ENCODE assay signal across 12 cellular contexts in the genomic region with DNA sequence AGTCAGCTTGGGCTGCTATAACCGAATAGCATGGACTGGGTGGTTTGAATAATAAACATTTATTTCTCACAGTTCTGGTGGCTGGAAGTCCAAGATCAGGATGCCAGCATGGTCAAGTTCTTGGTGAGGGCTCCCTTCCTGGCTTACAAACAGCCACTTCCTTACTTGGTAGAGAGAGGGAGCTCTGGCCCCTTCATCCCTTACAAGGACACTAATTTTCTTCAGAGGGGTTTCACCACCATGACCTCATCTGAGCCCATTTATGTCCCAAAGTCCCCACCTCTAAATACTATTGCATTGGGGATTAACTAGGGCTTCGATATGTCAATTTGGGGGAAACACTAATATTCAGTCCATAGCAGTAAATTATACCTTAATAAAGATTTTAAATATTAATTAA.
DNase-seq lines count a peak whose midpoint lies in the region; ATAC-seq and TF ChIP-seq lines count a peak whose summit lies in the region.
"Had no signal": no experiment of that assay in that cellular context is flagged by ENCODE, and none has a peak within 500 bp of the region (broad histone marks: within the 10 kb centered on the region; RNA-seq: fewer than 3 reads in every experiment).

No MANE protein-coding gene starts in this region.

- CTCF ChIA-PET in GM10248 (lab: Yijun Ruan, JAX) (interaction anchor here (0.9 to 3.0 kb wide), 17 partner anchors 9 to 813 kb away, joined by 3 to 12 read pairs (median 4); no protein-coding TSS in a partner anchor), IMR-90 (lab: Yijun Ruan, JAX) (interaction anchor here (1.0 to 1.4 kb wide), 2 partner anchors 13 to 34 kb away, joined by 3 read pairs; no protein-coding TSS in a partner anchor)
- CTCF ChIA-PET in activated CD4-positive, alpha-beta memory T cell treated with anti-CD3 and anti-CD28 coated beads for 36 hours (lab: Charles Lee): interaction anchor here (1.4 kb wide), 1 partner anchor 12 kb away, joined by 3 read pairs; no protein-coding TSS in a partner anchor

- no peak overlapping the region for H3K14ac ChIP-seq in IMR-90 (replicated peaks; ENCODE audit: low read depth, low read length)

- no peaks in the 10 kb centered on the region for H3K4me1 Mint-ChIP-seq in activated CD4-positive, alpha-beta memory T cell treated with anti-CD3 and anti-CD28 coated beads for 36 hours (ENCODE audit: low read depth)

- H3K18ac ChIP-seq in IMR-90 (ENCODE audit: low read depth, low read length): no peak overlapping the region

- no peak overlapping the region for H3K4me2 ChIP-seq in IMR-90 (ENCODE audit: low read depth, low read length)

- BruUV-seq in IMR-90 (replicated peaks; lab: Mats Ljungman, UMichigan): no TSS peak

- no peak overlapping the region for H2AK9ac ChIP-seq in IMR-90 (replicated peaks; ENCODE audit: low read depth, low read length, poor library complexity)

- no peaks in the 10 kb centered on the region for H3K36me3 Mint-ChIP-seq in activated CD4-positive, alpha-beta memory T cell treated with anti-CD3 and anti-CD28 coated beads for 36 hours

- in situ Hi-C loops in IMR-90 (cut with MboI; ENCODE audit: low sequenced_read_pairs): no loop called here

- no peaks in the 10 kb centered on the region for H3K79me1 ChIP-seq in IMR-90 (ENCODE audit: low read depth in 1 of 2, low read length in 2 of 2)

- no peak overlapping the region for H3K27ac Mint-ChIP-seq in activated CD4-positive, alpha-beta memory T cell treated with anti-CD3 and anti-CD28 coated beads for 36 hours
- H3K27ac Mint-ChIP-seq: IgD-negative memory B cell; T-helper 2 cell treated with Interferon-gamma antibody and Interleukin-4, amounts not matched to agents 5 μg/mL and 100 μg/mL, for 36 hours had no signal

- peak overlapping the region; percentile 53; the same call in 1 of the 2 replicates for H2BK20ac ChIP-seq in IMR-90 (ENCODE audit: low read depth, low read length)

- H3K4ac ChIP-seq in IMR-90 (ENCODE audit: low read depth, low read length): no peak overlapping the region

- intact Hi-C loops in IMR-90 (cut with micrococcal nuclease): no loop called here
- intact Hi-C loops in activated CD4-positive, alpha-beta memory T cell treated with anti-CD3 and anti-CD28 coated beads for 36 hours (cut with micrococcal nuclease): no loop called here

- ATAC-seq in GM19397 (IDR thresholded peaks at IDR 0.05; ENCODE audit: unreplicated experiment): peak; percentile 73
- no peak for ATAC-seq in IMR-90 (ENCODE audit: low read depth)
- ATAC-seq: left ventricle myocardium superior had no signal

- no peak overlapping the region for H3K4me3 ChIP-seq in IMR-90 (ENCODE audit: insufficient read depth, low read depth, low read length)
- no peak overlapping the region for H3K4me3 ChIP-seq in epithelial cell of proximal tubule (ENCODE audit: low read depth, low read length)
- H3K4me3 ChIP-seq: ascending aorta had no signal

- no peak overlapping the region for H4K8ac ChIP-seq in IMR-90 (ENCODE audit: low read depth in 2 of 2, low read length in 2 of 2)

- H2BK15ac ChIP-seq in IMR-90 (ENCODE audit: low read depth, low read length): no peak overlapping the region

- H2AFZ ChIP-seq in IMR-90 (replicated peaks; ENCODE audit: low read length, poor library complexity): no peak overlapping the region

- H3K4me1 ChIP-seq in IMR-90 (ENCODE audit: control insufficient read depth, insufficient read depth, low read length): peaks cover 3% of the 10 kb centered on the region; the same call in 1 of the 2 replicates
- H3K4me1 ChIP-seq: ascending aorta had no signal

- H2BK120ac ChIP-seq in IMR-90 (ENCODE audit: low read depth, low read length): peak overlapping the region; percentile 56; the same call in 1 of the 2 replicates

- H2BK5ac ChIP-seq in IMR-90 (ENCODE audit: low read depth, low read length, poor library complexity, severe bottlenecking): no peak overlapping the region

- H3K9me3 Mint-ChIP-seq in activated CD4-positive, alpha-beta memory T cell treated with anti-CD3 and anti-CD28 coated beads for 36 hours: no peaks in the 10 kb centered on the region
- H3K9me3 Mint-ChIP-seq: IgD-negative memory B cell; T-helper 2 cell treated with Interferon-gamma antibody and Interleukin-4, amounts not matched to agents 5 μg/mL and 100 μg/mL, for 36 hours had no signal

- H3K36me3 ChIP-seq in IMR-90 (ENCODE audit: control insufficient read depth, insufficient read depth, low read length): no peaks in the 10 kb centered on the region
- H3K36me3 ChIP-seq: ascending aorta had no signal

- H3K56ac ChIP-seq in IMR-90 (ENCODE audit: extremely low read depth, insufficient read depth, low read length): no peak overlapping the region

- TF ChIP-seq CTCF in GM10248 (IDR thresholded peaks at IDR 0.05; ENCODE audit: control extremely low read depth, extremely low read depth, low read depth, missing control alignments) (peak; percentile 57), IMR-90 (conservative IDR thresholded peaks at IDR 0.05; ENCODE audit: low read depth, low read length) (0 out of 2 replicates have a peak, but pooled peaks have one; percentile 15), epithelial cell of proximal tubule (conservative IDR thresholded peaks at IDR 0.05; ENCODE audit: low read depth, low read length) (peak; percentile 63)

- no peak overlapping the region for H2AK5ac ChIP-seq in IMR-90 (ENCODE audit: low read depth, low read length)

- DNase-seq in GM10248 (ENCODE audit: extremely low spot score): peak; percentile 45
- DNase-seq in IMR-90: no peak
- no peak for DNase-seq in epithelial cell of proximal tubule (ENCODE audit: low read depth)
- DNase-seq in COLO668 (lab: John Stamatoyannopoulos, UW; ENCODE audit: unreplicated experiment): no peak
- no peak for DNase-seq in A172 (ENCODE audit: low spot score)
- DNase-seq in activated CD8-positive, alpha-beta memory T cell treated with anti-CD3 and anti-CD28 coated beads, Interleukin-2, amount 50 U/mL, for 4 hours: no peak
- no peak for DNase-seq in activated CD4-positive, alpha-beta memory T cell treated with anti-CD3 and anti-CD28 coated beads for 36 hours
- DNase-seq: left ventricle myocardium superior had no signal

- no peaks in the 10 kb centered on the region for H4K20me1 ChIP-seq in IMR-90 (ENCODE audit: insufficient read depth, low read length)

- no peak overlapping the region for H4K91ac ChIP-seq in IMR-90 (ENCODE audit: insufficient read depth, low read depth, low read length)

- H3K23ac ChIP-seq in IMR-90 (ENCODE audit: low read depth, low read length): no peak overlapping the region

- H3K9me1 ChIP-seq in IMR-90 (ENCODE audit: insufficient read depth, low read length): no peaks in the 10 kb centered on the region; the same call in 1 of the 2 replicates

- TF ChIP-seq RAD21 in IMR-90 (IDR thresholded peaks at IDR 0.05; ENCODE audit: low read length): peak; percentile 21; the same call in 1 of the 2 replicates

- peaks cover 11% of the 10 kb centered on the region; the same call in 1 of the 2 replicates for H3K27me3 ChIP-seq in IMR-90 (ENCODE audit: control insufficient read depth, insufficient read depth, low read length)
- H3K27me3 ChIP-seq: ascending aorta had no signal

- WGBS in IMR-90 (ENCODE audit: extremely low coverage in 2 of 2, insufficient read length in 1 of 2), 2 experiments: no CpG with 5 or more reads among the region's 2 CpGs

- no peak overlapping the region for H4K5ac ChIP-seq in IMR-90 (ENCODE audit: low read depth, low read length)

- TF ChIP-seq POLR2A in IMR-90 (IDR thresholded peaks at IDR 0.05; ENCODE audit: low read depth, low read length): no peak

- no peaks in the 10 kb centered on the region for H3K27me3 Mint-ChIP-seq in activated CD4-positive, alpha-beta memory T cell treated with anti-CD3 and anti-CD28 coated beads for 36 hours
- H3K27me3 Mint-ChIP-seq: IgD-negative memory B cell had no signal

- no peak overlapping the region for H3K4me3 Mint-ChIP-seq in activated CD4-positive, alpha-beta memory T cell treated with anti-CD3 and anti-CD28 coated beads for 36 hours
- H3K4me3 Mint-ChIP-seq: IgD-negative memory B cell; T-helper 2 cell treated with Interferon-gamma antibody and Interleukin-4, amounts not matched to agents 5 μg/mL and 100 μg/mL, for 36 hours had no signal

- POLR2A ChIA-PET in GM10248 (lab: Yijun Ruan, JAX) (no interaction called here), IMR-90 (lab: Charles Lee; ENCODE audit: unreplicated experiment) (no interaction called here)
- POLR2A ChIA-PET in activated CD4-positive, alpha-beta memory T cell treated with anti-CD3 and anti-CD28 coated beads for 36 hours (lab: Charles Lee): no interaction called here

- H3K27ac ChIP-seq in IMR-90 (ENCODE audit: insufficient read depth, low read length): no peak overlapping the region
- H3K27ac ChIP-seq: ascending aorta had no signal

- no peak overlapping the region for H3K9ac ChIP-seq in IMR-90 (ENCODE audit: low read depth, low read length)

- H3K9me3 ChIP-seq in IMR-90 (ENCODE audit: control insufficient read depth, insufficient read depth, low read length): no peaks in the 10 kb centered on the region
- H3K9me3 ChIP-seq: ascending aorta had no signal

- dilution Hi-C loops in IMR-90 (cut with HindIII; ENCODE audit: low sequenced_read_pairs, unreplicated experiment): no loop called here

TF ChIP-seq in IMR-90, 13 proteins besides CTCF, POLR2A, EP300 and RAD21 (continues in another document):
- TF ChIP-seq BHLHE40 (IDR thresholded peaks at IDR 0.05; ENCODE audit: low read depth, low read length) (no peak), MXI1 (IDR thresholded peaks at IDR 0.05; ENCODE audit: borderline replicate concordance, low read depth, low read length) (no peak), CHD1 (IDR thresholded peaks at IDR 0.05; ENCODE audit: low read depth, low read length) (no peak), RFX5 (IDR thresholded peaks at IDR 0.05; ENCODE audit: low read depth, low read length) (no peak), NFE2L2 (IDR thresholded peaks at IDR 0.05; ENCODE audit: low read depth, low read length) (no peak), SMC3 (IDR thresholded peaks at IDR 0.05; ENCODE audit: low read depth, low read length) (no peak), MAFK (IDR thresholded peaks at IDR 0.05; ENCODE audit: low read depth, low read length) (no peak), FOS (IDR thresholded peaks at IDR 0.05; ENCODE audit: low read depth, low read length) (no peak), CEBPB (IDR thresholded peaks at IDR 0.05; ENCODE audit: low read depth, low read length) (no peak), RCOR1 (IDR thresholded peaks at IDR 0.05; ENCODE audit: insufficient replicate concordance, low read length) (no peak), MAZ (IDR thresholded peaks at IDR 0.05; ENCODE audit: borderline replicate concordance, low read depth, low read length) (no peak)
- TF ChIP-seq, protein P1, sequence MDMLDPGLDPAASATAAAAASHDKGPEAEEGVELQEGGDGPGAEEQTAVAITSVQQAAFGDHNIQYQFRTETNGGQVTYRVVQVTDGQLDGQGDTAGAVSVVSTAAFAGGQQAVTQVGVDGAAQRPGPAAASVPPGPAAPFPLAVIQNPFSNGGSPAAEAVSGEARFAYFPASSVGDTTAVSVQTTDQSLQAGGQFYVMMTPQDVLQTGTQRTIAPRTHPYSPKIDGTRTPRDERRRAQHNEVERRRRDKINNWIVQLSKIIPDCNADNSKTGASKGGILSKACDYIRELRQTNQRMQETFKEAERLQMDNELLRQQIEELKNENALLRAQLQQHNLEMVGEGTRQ (IDR thresholded peaks at IDR 0.05; ENCODE audit: low read depth, low read length): no peak
